Comparison of ENCODE assay signal across 21 cellular contexts in genomic region chr1:66527688-66528087, GRCh38. TPM values are rescaled to one million over a fixed set of nuclear protein-coding genes. Genes with fewer than 3 reads are reported as not detected.
DNase-seq lines count a peak whose midpoint lies in the region; ATAC-seq and TF ChIP-seq lines count a peak whose summit lies in the region.
"Had no signal": no experiment of that assay in that cellular context is flagged by ENCODE, and none has a peak within 500 bp of the region (broad histone marks: within the 10 kb centered on the region; RNA-seq: fewer than 3 reads in every experiment).

No MANE protein-coding gene starts in this region.

- ATAC-seq in RWPE2 (ENCODE audit: low read depth) (peak; percentile 52; the same call in 1 of the 3 replicates), HG03439 (IDR thresholded peaks at IDR 0.05; ENCODE audit: unreplicated experiment) (no peak)
- ATAC-seq: activated CD4-positive, CD25-positive, alpha-beta regulatory T cell treated with anti-CD3 and anti-CD28 coated beads, Interleukin-2, amount 50 U/mL, for 24 hours; left lobe of liver; sciatic nerve had no signal

- no peak overlapping the region for H3K4me3 Mint-ChIP-seq in activated T-cell treated with anti-CD3 and anti-CD28 coated beads, Interleukin-2, amount 50 U/mL, for 24 hours

- 79% methylated on average over 2 of the region's 2 CpGs for WGBS in tibial nerve, 2 donors

- TF ChIP-seq POLR2A in tibial nerve (IDR thresholded peaks at IDR 0.05): no peak

- H3K9me3 ChIP-seq in RWPE2 (ENCODE audit: severe bottlenecking): no peaks in the 10 kb centered on the region
- H3K9me3 ChIP-seq in tibial nerve: no peaks in the 10 kb centered on the region
- H3K9me3 ChIP-seq: colonic mucosa had no signal

- no peak for TF ChIP-seq EP300 in tibial nerve (IDR thresholded peaks at IDR 0.05)

- DNase-seq in ELR (ENCODE audit: low read depth) (peak; percentile 72), RWPE2 (ENCODE audit: low spot score) (no peak), epithelial cell of esophagus (ENCODE audit: low read depth) (peak; percentile 32), left kidney (ENCODE audit: low read depth, low spot score) (peak; percentile 11), iPS-NIHi11 (ENCODE audit: low spot score) (no peak), tibial nerve (ENCODE audit: low spot score in 2 of 2) (no peak)
- no peak for DNase-seq in activated T-cell treated with anti-CD3 and anti-CD28 coated beads, Interleukin-2, amount 50 U/mL, for 24 hours
- DNase-seq: activated effector memory CD4-positive, alpha-beta T cell treated with anti-CD3 and anti-CD28 coated beads, Interleukin-2, amount 50 U/mL, for 16 hours; amygdala; colonic mucosa; hypothalamus; NCI-H2107; NCI-H526 treated with DMSO at 0.1 percent for 48 hours; occipital lobe; stimulated activated CD4-positive, alpha-beta T cell treated with anti-CD3 and anti-CD28 coated beads, Interleukin-2, amount 100 ng/mL, for 24 hours had no signal

- peaks cover 3% of the 10 kb centered on the region for H3K4me1 Mint-ChIP-seq in activated T-cell treated with anti-CD3 and anti-CD28 coated beads, Interleukin-2, amount 50 U/mL, for 24 hours (ENCODE audit: low read depth)

- H3K36me3 ChIP-seq in RWPE2 (ENCODE audit: low read depth) (no peaks in the 10 kb centered on the region), tibial nerve (no peaks in the 10 kb centered on the region)
- H3K36me3 ChIP-seq: colonic mucosa had no signal

- H3K27me3 Mint-ChIP-seq in activated T-cell treated with anti-CD3 and anti-CD28 coated beads, Interleukin-2, amount 50 U/mL, for 24 hours: peaks cover 27% of the 10 kb centered on the region

- H3K27ac Mint-ChIP-seq in activated T-cell treated with anti-CD3 and anti-CD28 coated beads, Interleukin-2, amount 50 U/mL, for 24 hours: no peak overlapping the region

- TF ChIP-seq CTCF in RWPE2 (IDR thresholded peaks at IDR 0.05; ENCODE audit: poor library complexity, severe bottlenecking): no peak
- no peak for TF ChIP-seq CTCF in epithelial cell of esophagus (IDR thresholded peaks at IDR 0.05; ENCODE audit: insufficient read depth, low read depth, low read length, missing control alignments)
- TF ChIP-seq CTCF in tibial nerve (IDR thresholded peaks at IDR 0.05): no peak

- H3K9me3 Mint-ChIP-seq in activated T-cell treated with anti-CD3 and anti-CD28 coated beads, Interleukin-2, amount 50 U/mL, for 24 hours: no peaks in the 10 kb centered on the region

- H3K4me3 ChIP-seq in RWPE2 (ENCODE audit: severe bottlenecking): no peak overlapping the region
- H3K4me3 ChIP-seq in epithelial cell of esophagus (ENCODE audit: low read length): no peak overlapping the region
- no peak overlapping the region for H3K4me3 ChIP-seq in tibial nerve
- H3K4me3 ChIP-seq: colonic mucosa had no signal

- H3K27ac ChIP-seq in RWPE2 (ENCODE audit: poor library complexity, severe bottlenecking): no peak overlapping the region
- no peak overlapping the region for H3K27ac ChIP-seq in tibial nerve
- H3K27ac ChIP-seq: colonic mucosa had no signal

- H3K4me1 ChIP-seq in RWPE2 (ENCODE audit: insufficient read depth, poor library complexity, severe bottlenecking) (no peaks in the 10 kb centered on the region), tibial nerve (peaks cover 0 to 4% (median under 1%) of the 10 kb centered on the region in 4 donors)
- H3K4me1 ChIP-seq: colonic mucosa had no signal

- no peaks in the 10 kb centered on the region for H3K36me3 Mint-ChIP-seq in activated T-cell treated with anti-CD3 and anti-CD28 coated beads, Interleukin-2, amount 50 U/mL, for 24 hours (ENCODE audit: low read depth)

- H3K27me3 ChIP-seq in RWPE2 (ENCODE audit: insufficient read depth, poor library complexity, severe bottlenecking) (no peaks in the 10 kb centered on the region), tibial nerve (no peaks in the 10 kb centered on the region)
- H3K27me3 ChIP-seq: colonic mucosa had no signal

RNA-seq across cellular contexts. Expression of gene SGIP1, which starts 6.3 kb away (rescaled TPM):
- 10 to 100 TPM in 1 of 4 donors, 1 to 10 TPM in 3; 3.9 to 14.7 (median 6.5) TPM for total RNA-seq in tibial nerve
- total RNA-seq: activated CD8-positive, alpha-beta memory T cell treated with anti-CD3 and anti-CD28 coated beads for 36 hours; T-helper 2 cell treated with Interferon-gamma antibody and Interleukin-4, amounts not matched to agents 100 ng/mL and 5 ng/mL, for 36 hours had no signal

Comparison
In these comparisons a context has a peak if more than half of its experiments do, and no peak if none do; other contexts are left out.
1. DNase-seq: peak in ELR (single experiment), epithelial cell of esophagus (single experiment) and left kidney (single experiment); none in RWPE2 (single experiment), activated T-cell treated with anti-CD3 and anti-CD28 coated beads, Interleukin-2, amount 50 U/mL, for 24 hours (single experiment), iPS-NIHi11 (single experiment) and tibial nerve (0 of 2).